Comparison of ENCODE assay signal across 1 cellular context in the genomic region with DNA sequence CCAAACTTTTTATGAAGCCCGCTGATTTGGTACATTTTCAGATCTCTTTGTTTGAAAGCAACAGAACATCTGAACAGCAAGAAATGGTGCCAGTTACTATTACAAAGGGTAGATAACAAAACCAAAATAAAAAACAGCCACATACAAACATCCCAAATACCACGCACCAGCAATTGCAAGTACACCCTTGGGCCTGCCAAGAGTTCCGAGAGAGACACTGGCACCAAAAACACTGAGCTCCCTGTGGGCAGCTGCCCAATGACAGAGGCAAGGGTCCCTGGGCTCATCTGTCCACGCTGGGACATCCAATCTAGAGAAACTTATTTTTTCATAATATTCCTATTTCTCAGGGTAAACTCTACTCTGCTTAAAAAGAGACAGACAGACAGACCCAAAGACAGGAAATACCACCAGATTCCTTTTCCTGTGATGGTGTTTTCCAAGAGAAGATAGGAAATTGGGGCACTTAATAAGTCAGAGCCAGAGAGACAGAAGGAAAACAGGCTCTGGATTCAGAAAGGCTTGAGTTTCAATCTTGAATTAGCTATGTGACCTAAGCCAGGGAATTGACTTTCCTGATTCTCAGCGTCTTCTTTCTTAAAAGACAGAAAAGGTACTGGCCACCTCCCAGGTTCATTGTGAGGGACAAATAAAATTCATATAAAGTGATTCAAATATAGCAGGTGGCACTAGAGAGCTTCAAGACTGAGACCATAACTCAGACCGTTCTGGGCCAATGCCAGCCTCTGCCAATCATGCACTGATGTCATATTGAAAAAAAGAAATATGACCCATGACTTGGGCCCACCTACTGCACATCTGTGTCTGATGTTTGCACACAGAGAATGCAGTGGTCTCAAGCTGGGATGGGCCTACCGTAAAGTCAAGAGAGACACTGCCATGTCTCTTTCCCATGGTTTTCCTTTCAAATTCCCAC.
TF ChIP-seq lines count a peak whose summit lies in the region.

No MANE protein-coding gene starts in this region.

TF ChIP-seq in WTC11, 78 proteins besides CTCF, POLR2A, EP300 and RAD21:
- TF ChIP-seq ATF6 (CRISPR knock-in tag; IDR thresholded peaks at IDR 0.05) (no peak), FOXK1 (CRISPR knock-in tag; IDR thresholded peaks at IDR 0.05) (no peak), IRF1 (CRISPR knock-in tag; IDR thresholded peaks at IDR 0.05) (no peak), ATF3 (CRISPR knock-in tag; conservative IDR thresholded peaks at IDR 0.05) (no peak), ZNF121 (CRISPR knock-in tag; IDR thresholded peaks at IDR 0.05) (no peak), ZNF423 (CRISPR knock-in tag; IDR thresholded peaks at IDR 0.05) (no peak), OVOL2 (CRISPR knock-in tag; IDR thresholded peaks at IDR 0.05; ENCODE audit: borderline replicate concordance) (no peak), TEAD4 (CRISPR knock-in tag; IDR thresholded peaks at IDR 0.05) (no peak), IRF2 (CRISPR knock-in tag; IDR thresholded peaks at IDR 0.05; ENCODE audit: borderline replicate concordance, low read depth) (no peak)
- TF ChIP-seq, protein P1, sequence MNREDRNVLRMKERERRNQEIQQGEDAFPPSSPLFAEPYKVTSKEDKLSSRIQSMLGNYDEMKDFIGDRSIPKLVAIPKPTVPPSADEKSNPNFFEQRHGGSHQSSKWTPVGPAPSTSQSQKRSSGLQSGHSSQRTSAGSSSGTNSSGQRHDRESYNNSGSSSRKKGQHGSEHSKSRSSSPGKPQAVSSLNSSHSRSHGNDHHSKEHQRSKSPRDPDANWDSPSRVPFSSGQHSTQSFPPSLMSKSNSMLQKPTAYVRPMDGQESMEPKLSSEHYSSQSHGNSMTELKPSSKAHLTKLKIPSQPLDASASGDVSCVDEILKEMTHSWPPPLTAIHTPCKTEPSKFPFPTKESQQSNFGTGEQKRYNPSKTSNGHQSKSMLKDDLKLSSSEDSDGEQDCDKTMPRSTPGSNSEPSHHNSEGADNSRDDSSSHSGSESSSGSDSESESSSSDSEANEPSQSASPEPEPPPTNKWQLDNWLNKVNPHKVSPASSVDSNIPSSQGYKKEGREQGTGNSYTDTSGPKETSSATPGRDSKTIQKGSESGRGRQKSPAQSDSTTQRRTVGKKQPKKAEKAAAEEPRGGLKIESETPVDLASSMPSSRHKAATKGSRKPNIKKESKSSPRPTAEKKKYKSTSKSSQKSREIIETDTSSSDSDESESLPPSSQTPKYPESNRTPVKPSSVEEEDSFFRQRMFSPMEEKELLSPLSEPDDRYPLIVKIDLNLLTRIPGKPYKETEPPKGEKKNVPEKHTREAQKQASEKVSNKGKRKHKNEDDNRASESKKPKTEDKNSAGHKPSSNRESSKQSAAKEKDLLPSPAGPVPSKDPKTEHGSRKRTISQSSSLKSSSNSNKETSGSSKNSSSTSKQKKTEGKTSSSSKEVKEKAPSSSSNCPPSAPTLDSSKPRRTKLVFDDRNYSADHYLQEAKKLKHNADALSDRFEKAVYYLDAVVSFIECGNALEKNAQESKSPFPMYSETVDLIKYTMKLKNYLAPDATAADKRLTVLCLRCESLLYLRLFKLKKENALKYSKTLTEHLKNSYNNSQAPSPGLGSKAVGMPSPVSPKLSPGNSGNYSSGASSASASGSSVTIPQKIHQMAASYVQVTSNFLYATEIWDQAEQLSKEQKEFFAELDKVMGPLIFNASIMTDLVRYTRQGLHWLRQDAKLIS (CRISPR knock-in tag; IDR thresholded peaks at IDR 0.05; ENCODE audit: borderline replicate concordance), result no peak
- TF ChIP-seq, protein P2, sequence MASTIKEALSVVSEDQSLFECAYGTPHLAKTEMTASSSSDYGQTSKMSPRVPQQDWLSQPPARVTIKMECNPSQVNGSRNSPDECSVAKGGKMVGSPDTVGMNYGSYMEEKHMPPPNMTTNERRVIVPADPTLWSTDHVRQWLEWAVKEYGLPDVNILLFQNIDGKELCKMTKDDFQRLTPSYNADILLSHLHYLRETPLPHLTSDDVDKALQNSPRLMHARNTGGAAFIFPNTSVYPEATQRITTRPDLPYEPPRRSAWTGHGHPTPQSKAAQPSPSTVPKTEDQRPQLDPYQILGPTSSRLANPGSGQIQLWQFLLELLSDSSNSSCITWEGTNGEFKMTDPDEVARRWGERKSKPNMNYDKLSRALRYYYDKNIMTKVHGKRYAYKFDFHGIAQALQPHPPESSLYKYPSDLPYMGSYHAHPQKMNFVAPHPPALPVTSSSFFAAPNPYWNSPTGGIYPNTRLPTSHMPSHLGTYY (CRISPR knock-in tag; IDR thresholded peaks at IDR 0.05), result no peak
